Comparison of ENCODE assay signal across 12 cellular contexts in the genomic region with DNA sequence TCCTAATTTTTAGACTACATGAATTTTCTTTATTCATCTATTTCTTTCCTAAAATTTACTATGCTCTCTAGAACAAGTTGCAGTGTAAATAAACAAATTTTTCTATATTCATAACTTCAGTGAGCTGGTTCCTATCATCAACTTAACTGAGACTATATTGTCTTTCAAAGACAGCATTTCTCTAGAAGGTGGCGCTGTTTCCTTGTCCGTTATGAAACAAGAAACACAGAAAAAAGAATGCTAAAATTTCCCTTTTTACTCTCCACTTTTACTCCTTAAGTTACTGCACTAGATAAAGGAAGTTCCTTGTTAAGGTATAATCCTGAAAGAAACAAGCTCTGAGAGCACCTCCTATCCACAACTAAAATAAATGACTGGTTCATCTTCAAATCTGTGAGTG. TPM values are rescaled to one million over a fixed set of nuclear protein-coding genes. Genes with fewer than 3 reads are reported as not detected.
DNase-seq lines count a peak whose midpoint lies in the region; ATAC-seq, FAIRE-seq and TF ChIP-seq lines count a peak whose summit lies in the region.
"Had no signal": no experiment of that assay in that cellular context is flagged by ENCODE, and none has a peak within 500 bp of the region (broad histone marks: within the 10 kb centered on the region; RNA-seq: fewer than 3 reads in every experiment).

No MANE protein-coding gene starts in this region.

- H2AFZ ChIP-seq in H1 (ENCODE audit: low read length), result no peak overlapping the region

- no peak overlapping the region for H3K27ac Mint-ChIP-seq in activated naive CD4-positive, alpha-beta T cell treated with anti-CD3 and anti-CD28 coated beads for 36 hours
- H3K27ac Mint-ChIP-seq: CD4-positive, CD25-positive, alpha-beta regulatory T cell had no signal

- H3K23ac ChIP-seq in H1 (ENCODE audit: insufficient read length), result no peak overlapping the region

- H4K8ac ChIP-seq in H1 (ENCODE audit: extremely low read depth, insufficient read depth, low read length), result no peak overlapping the region

- no peak overlapping the region for H3K4me3 ChIP-seq in H1 (ENCODE audit: extremely low read depth in 1 of 4, insufficient read depth in 2 of 4, low read depth in 3 of 4, low read length in 4 of 4)
- H3K4me3 ChIP-seq: transverse colon had no signal

- no peak overlapping the region for H3K4ac ChIP-seq in H1 (replicated peaks; ENCODE audit: insufficient read length, low read depth, low read length)

- DNase-seq in activated naive CD4-positive, alpha-beta T cell treated with anti-CD3 and anti-CD28 coated beads for 36 hours, result peak; percentile 28
- DNase-seq in activated naive CD4-positive, alpha-beta T cell (lab: John Stamatoyannopoulos, UW), result no peak
- DNase-seq in NAMALWA (ENCODE audit: low spot score) (peak; percentile 52), H1 (ENCODE audit: low read depth in 1 of 2, low spot score in 2 of 2) (no peak), superior temporal gyrus (ENCODE audit: extremely low spot score) (peak; percentile 38), NCI-H345 (lab: John Stamatoyannopoulos, UW) (no peak), NCI-H1930 (lab: John Stamatoyannopoulos, UW) (no peak)
- DNase-seq: activated gamma-delta T cell, NCI-H1436, transverse colon had no signal

- CTCF ChIA-PET in activated naive CD4-positive, alpha-beta T cell treated with anti-CD3 and anti-CD28 coated beads for 36 hours (lab: Charles Lee), result interaction anchor here (0.7 to 2.6 kb wide), 22 partner anchors 8 to 256 kb away, joined by 3 to 17 read pairs (median 4); a partner anchor contains a TSS
- CTCF ChIA-PET in H1 (lab: Charles Lee; ENCODE audit: partially characterized antibody), result interaction anchor here (0.6 to 2.4 kb wide), 14 partner anchors 9 to 200 kb away, joined by 3 to 11 read pairs (median 4); a partner anchor contains a TSS

- H3K9me3 Mint-ChIP-seq in activated naive CD4-positive, alpha-beta T cell treated with anti-CD3 and anti-CD28 coated beads for 36 hours, result no peaks in the 10 kb centered on the region

- H3K79me2 ChIP-seq in H1 (ENCODE audit: control insufficient read depth in 1 of 2, insufficient read depth in 2 of 2, low read length in 2 of 2), result no peaks in the 10 kb centered on the region

- H3K9ac ChIP-seq in H1 (replicated peaks in 1 of 4; ENCODE audit: extremely low read depth in 1 of 4, low read depth in 3 of 4, low read length in 3 of 4), result no peak overlapping the region

- no peak for FAIRE-seq in H1 (lab: Jason Lieb, UNC)

- no peak overlapping the region for H3K14ac ChIP-seq in H1 (ENCODE audit: insufficient read length)

- H4K91ac ChIP-seq in H1 (replicated peaks; ENCODE audit: insufficient read length, low read length), result no peak overlapping the region

- no peak overlapping the region for H2BK5ac ChIP-seq in H1 (ENCODE audit: low read depth, low read length)

- H2AK5ac ChIP-seq in H1 (ENCODE audit: low read depth, low read length), result no peak overlapping the region

- no peak overlapping the region for H2BK15ac ChIP-seq in H1 (ENCODE audit: low read length)

- no peaks in the 10 kb centered on the region; a peak in 1 of 7 replicates for H3K4me1 ChIP-seq in H1 (replicated peaks in 1 of 4; ENCODE audit: control insufficient read depth in 3 of 4, insufficient read depth in 4 of 4, low read length in 3 of 4)
- H3K4me1 ChIP-seq: transverse colon had no signal

- TF ChIP-seq POLR2A in H1 (IDR thresholded peaks at IDR 0.05; ENCODE audit: control extremely low read depth in 1 of 2, low read depth in 2 of 2, low read length in 2 of 2), result no peak

- POLR2A ChIA-PET in H1 (lab: Charles Lee; ENCODE audit: partially characterized antibody), result no interaction called here

- H3K4me1 Mint-ChIP-seq in activated naive CD4-positive, alpha-beta T cell treated with anti-CD3 and anti-CD28 coated beads for 36 hours (ENCODE audit: low read depth), result peaks cover 23% of the 10 kb centered on the region

- H4K20me1 ChIP-seq in H1 (replicated peaks in 1 of 2; ENCODE audit: control insufficient read depth in 1 of 2, insufficient read depth in 2 of 2, low read length in 2 of 2), result no peaks in the 10 kb centered on the region

- H3K18ac ChIP-seq in H1 (ENCODE audit: extremely low read depth, low read length), result no peak overlapping the region

- no peaks in the 10 kb centered on the region for H3K79me1 ChIP-seq in H1 (ENCODE audit: low read depth, low read length)

- no peaks in the 10 kb centered on the region for H3K27me3 Mint-ChIP-seq in activated naive CD4-positive, alpha-beta T cell treated with anti-CD3 and anti-CD28 coated beads for 36 hours (ENCODE audit: low read depth)

- no peaks in the 10 kb centered on the region for H3K36me3 ChIP-seq in H1 (ENCODE audit: control insufficient read depth in 2 of 4, insufficient read depth in 4 of 4, low read length in 3 of 4)
- H3K36me3 ChIP-seq: transverse colon had no signal

- H3K9me3 ChIP-seq in H1 (ENCODE audit: insufficient read depth in 2 of 2, low read depth in 1 of 2, low read length in 1 of 2), result no peaks in the 10 kb centered on the region
- H3K9me3 ChIP-seq: transverse colon had no signal

- no peak for TF ChIP-seq EP300 in H1 (IDR thresholded peaks at IDR 0.05; ENCODE audit: borderline replicate concordance in 1 of 2, low read depth in 2 of 2, low read length in 2 of 2)

- intact Hi-C loops in activated naive CD4-positive, alpha-beta T cell treated with anti-CD3 and anti-CD28 coated beads for 36 hours (cut with micrococcal nuclease), result loop anchor here (1.0 to 10.0 kb wide), 5 partner anchors 69 to 698 kb away; a partner anchor contains a TSS

- no peak overlapping the region for H4K5ac ChIP-seq in H1 (ENCODE audit: insufficient read length, low read depth, low read length)

- 29% methylated on average over 2 of the region's 2 CpGs; no CpG with 5 or more reads in 1 of the 2 experiments for WGBS in H1 (ENCODE audit: extremely low coverage in 1 of 2, insufficient coverage in 1 of 2, insufficient read length in 1 of 2, insufficient replicate concordance in 2 of 2, low coverage in 1 of 2, low lambda C conversion rate in 2 of 2, missing lambda C conversion rate in 1 of 2), 2 experiments

- H3K27me3 ChIP-seq in H1 (replicated peaks in 1 of 4; ENCODE audit: control insufficient read depth in 3 of 4, extremely low read depth in 1 of 4, insufficient read depth in 3 of 4, low read length in 3 of 4), result no peaks in the 10 kb centered on the region
- H3K27me3 ChIP-seq: transverse colon had no signal

- H3K4me2 ChIP-seq in H1 (ENCODE audit: insufficient read depth in 1 of 2, low read depth in 2 of 2, low read length in 2 of 2), result no peak overlapping the region

- H3K4me3 Mint-ChIP-seq in activated naive CD4-positive, alpha-beta T cell treated with anti-CD3 and anti-CD28 coated beads for 36 hours, result no peak overlapping the region
- H3K4me3 Mint-ChIP-seq: CD4-positive, CD25-positive, alpha-beta regulatory T cell had no signal

- no peak overlapping the region for H2BK120ac ChIP-seq in H1 (replicated peaks; ENCODE audit: low read depth, low read length)

- H3K27ac ChIP-seq in H1 (ENCODE audit: low read depth, low read length), result no peak overlapping the region
- H3K27ac ChIP-seq: transverse colon had no signal

- peak in 1 of 3 experiments; percentile 31; a peak in 2 of 4 replicates for TF ChIP-seq CTCF in H1 (IDR thresholded peaks at IDR 0.05; ENCODE audit: control extremely low read depth in 1 of 3, insufficient read depth in 1 of 3, low read depth in 1 of 3, low read length in 3 of 3)

- no peak overlapping the region for H2BK12ac ChIP-seq in H1 (ENCODE audit: low read depth, low read length)

- H3K23me2 ChIP-seq in H1 (ENCODE audit: low read depth, low read length), result no peaks in the 10 kb centered on the region

- H3K56ac ChIP-seq in H1 (replicated peaks; ENCODE audit: insufficient read length, low read depth, low read length), result no peak overlapping the region

- no peaks in the 10 kb centered on the region for H3K36me3 Mint-ChIP-seq in activated naive CD4-positive, alpha-beta T cell treated with anti-CD3 and anti-CD28 coated beads for 36 hours (ENCODE audit: low read depth)
- H3K36me3 Mint-ChIP-seq: CD4-positive, CD25-positive, alpha-beta regulatory T cell had no signal

- no peak overlapping the region for H2BK20ac ChIP-seq in H1 (ENCODE audit: low read length)

- no peak for ATAC-seq in HG02840 (IDR thresholded peaks at IDR 0.05; ENCODE audit: low FRiP score, unreplicated experiment)

- peak; percentile 27 to 41 for TF ChIP-seq RAD21 in H1 (IDR thresholded peaks at IDR 0.05 in 1 of 2, conservative IDR thresholded peaks at IDR 0.05 in 1 of 2; ENCODE audit: low read depth in 2 of 2, low read length in 2 of 2)

RNA-seq across cellular contexts. Expression of a gene that starts 8.2 kb away (rescaled TPM):
- total RNA-seq in activated naive CD4-positive, alpha-beta T cell treated with anti-CD3 and anti-CD28 coated beads for 36 hours, result not detected
- 2.8 and 3.7 TPM in 2 replicates for total RNA-seq in H1 (2021; fragmentation: NEBNext Ultra II Directional; extraction: Animal tissue kit (Norgen Biotek cat#: 25700))
- polyA plus RNA-seq in H1 (2011; rRNA removed), result 0.24 and 0.63 TPM in 2 replicates
- polyA plus RNA-seq in H1 (2011; cell fraction: cytosol; rRNA removed), result 0.54 TPM
- polyA plus RNA-seq in H1 (2011; cell fraction: nucleus; rRNA removed), result 3.1 TPM
- 2.2 to 4.9 TPM (median 3.1 TPM) in 4 replicates for polyA plus RNA-seq in H1 (2012, experiment 1 of 2)
- polyA plus RNA-seq in H1 (2012, experiment 2 of 2), result not detected
- 0.12 TPM for polyA plus RNA-seq in H1 (2013, experiment 1 of 2)
- 0.11 TPM for polyA plus RNA-seq in H1 (2013, experiment 2 of 2)
- polyA minus RNA-seq in H1 (2011; rRNA and poly(A)+ RNA removed), result 1.4 and 4.3 TPM in 2 replicates
- 2.3 TPM for polyA minus RNA-seq in H1 (2011; cell fraction: cytosol; rRNA and poly(A)+ RNA removed)
- polyA minus RNA-seq in H1 (2011; cell fraction: nucleus; rRNA and poly(A)+ RNA removed), result 11.7 TPM
- total RNA-seq: CD4-positive, CD25-positive, alpha-beta regulatory T cell; transverse colon had no signal
- polyA plus RNA-seq: CD4-positive, CD25-positive, alpha-beta regulatory T cell had no signal

RNA-seq across cellular contexts. Expression of a gene that starts 30.8 kb away (rescaled TPM):
- total RNA-seq in activated naive CD4-positive, alpha-beta T cell treated with anti-CD3 and anti-CD28 coated beads for 36 hours, result not detected
- total RNA-seq in H1 (2021; fragmentation: NEBNext Ultra II Directional; extraction: Animal tissue kit (Norgen Biotek cat#: 25700)), result not detected in 2 replicates
- not detected in 2 replicates for polyA plus RNA-seq in H1 (2011; rRNA removed)
- not detected for polyA plus RNA-seq in H1 (2011; cell fraction: cytosol; rRNA removed)
- not detected for polyA plus RNA-seq in H1 (2011; cell fraction: nucleus; rRNA removed)
- not detected in 4 replicates for polyA plus RNA-seq in H1 (2012, experiment 1 of 2)
- polyA plus RNA-seq in H1 (2012, experiment 2 of 2), result not detected
- polyA plus RNA-seq in H1 (2013, experiment 1 of 2), result not detected
- polyA plus RNA-seq in H1 (2013, experiment 2 of 2), result not detected
- not detected in 2 replicates for polyA minus RNA-seq in H1 (2011; rRNA and poly(A)+ RNA removed)
- polyA minus RNA-seq in H1 (2011; cell fraction: cytosol; rRNA and poly(A)+ RNA removed), result not detected
- polyA minus RNA-seq in H1 (2011; cell fraction: nucleus; rRNA and poly(A)+ RNA removed), result not detected
- total RNA-seq: CD4-positive, CD25-positive, alpha-beta regulatory T cell had no signal

RNA-seq across cellular contexts. Expression of a gene that starts 58.6 kb away (rescaled TPM):
- total RNA-seq in activated naive CD4-positive, alpha-beta T cell treated with anti-CD3 and anti-CD28 coated beads for 36 hours, result not detected
- not detected in 2 replicates for total RNA-seq in H1 (2021; fragmentation: NEBNext Ultra II Directional; extraction: Animal tissue kit (Norgen Biotek cat#: 25700))
- not detected in 2 replicates for polyA plus RNA-seq in H1 (2011; rRNA removed)
- not detected for polyA plus RNA-seq in H1 (2011; cell fraction: cytosol; rRNA removed)
- not detected for polyA plus RNA-seq in H1 (2011; cell fraction: nucleus; rRNA removed)
- polyA plus RNA-seq in H1 (2012, experiment 1 of 2), result not detected in 4 replicates
- not detected for polyA plus RNA-seq in H1 (2012, experiment 2 of 2)
- polyA plus RNA-seq in H1 (2013, experiment 1 of 2), result not detected
- not detected for polyA plus RNA-seq in H1 (2013, experiment 2 of 2)
- polyA minus RNA-seq in H1 (2011; rRNA and poly(A)+ RNA removed), result not detected in 2 replicates
- polyA minus RNA-seq in H1 (2011; cell fraction: cytosol; rRNA and poly(A)+ RNA removed), result not detected
- polyA minus RNA-seq in H1 (2011; cell fraction: nucleus; rRNA and poly(A)+ RNA removed), result not detected
- total RNA-seq: transverse colon had no signal
- polyA plus RNA-seq: CD4-positive, CD25-positive, alpha-beta regulatory T cell had no signal

RNA-seq across cellular contexts. Expression of a gene that starts 59.1 kb away (rescaled TPM):
- not detected for total RNA-seq in activated naive CD4-positive, alpha-beta T cell treated with anti-CD3 and anti-CD28 coated beads for 36 hours
- not detected in 2 replicates for total RNA-seq in H1 (2021; fragmentation: NEBNext Ultra II Directional; extraction: Animal tissue kit (Norgen Biotek cat#: 25700))
- polyA plus RNA-seq in H1 (2011; rRNA removed), result not detected in 2 replicates
- not detected for polyA plus RNA-seq in H1 (2011; cell fraction: cytosol; rRNA removed)
- not detected for polyA plus RNA-seq in H1 (2011; cell fraction: nucleus; rRNA removed)
- not detected in 4 replicates for polyA plus RNA-seq in H1 (2012, experiment 1 of 2)
- polyA plus RNA-seq in H1 (2012, experiment 2 of 2), result not detected
- polyA plus RNA-seq in H1 (2013, experiment 1 of 2), result not detected
- polyA plus RNA-seq in H1 (2013, experiment 2 of 2), result not detected
- polyA minus RNA-seq in H1 (2011; rRNA and poly(A)+ RNA removed), result not detected in 2 replicates
- not detected for polyA minus RNA-seq in H1 (2011; cell fraction: cytosol; rRNA and poly(A)+ RNA removed)
- not detected for polyA minus RNA-seq in H1 (2011; cell fraction: nucleus; rRNA and poly(A)+ RNA removed)
- total RNA-seq: CD4-positive, CD25-positive, alpha-beta regulatory T cell; transverse colon had no signal
- polyA plus RNA-seq: CD4-positive, CD25-positive, alpha-beta regulatory T cell had no signal

Comparison
In these comparisons a context has a peak if more than half of its experiments do, and no peak if none do; other contexts are left out.
1. DNase-seq: peak in activated naive CD4-positive, alpha-beta T cell treated with anti-CD3 and anti-CD28 coated beads for 36 hours (single experiment), NAMALWA (single experiment) and superior temporal gyrus (single experiment); none in activated naive CD4-positive, alpha-beta T cell (0 of 4), H1 (0 of 2), NCI-H345 (single experiment) and NCI-H1930 (0 of 2).